ENCODE assay signal across 19 cellular contexts in the genomic region with DNA sequence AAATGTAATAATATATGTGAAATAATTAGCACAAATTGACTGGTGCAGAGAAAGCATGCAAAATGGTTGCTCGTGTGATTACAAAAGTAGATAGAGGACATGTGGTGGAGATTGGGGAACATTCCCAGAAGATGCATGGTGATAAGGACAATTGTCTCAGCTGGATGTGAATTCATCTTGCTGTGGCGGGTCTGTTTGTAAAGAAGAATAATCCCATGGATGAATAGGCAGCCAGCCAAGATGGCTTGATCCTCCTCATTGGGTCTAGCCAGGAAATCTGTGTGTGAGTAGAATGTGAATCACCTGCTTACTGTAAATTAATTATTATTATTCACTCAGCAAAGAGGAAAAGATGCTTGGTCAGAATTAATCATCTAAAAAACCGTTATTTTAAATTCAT. TPM values are rescaled to one million over a fixed set of nuclear protein-coding genes. Genes with fewer than 3 reads are reported as not detected.
A peak's percentile ranks its signal among the peaks of the same experiment; 100 is the strongest.
DNase-seq lines count a peak whose midpoint lies in the region; ATAC-seq, FAIRE-seq and TF ChIP-seq lines count a peak whose summit lies in the region.
"Had no signal": no experiment of that assay in that cellular context is flagged by ENCODE, and none has a peak within 500 bp of the region (broad histone marks: within the 10 kb centered on the region; RNA-seq: fewer than 3 reads in every experiment).

No MANE protein-coding gene starts in this region.

- no peak for TF ChIP-seq CTCF in endodermal cell (conservative IDR thresholded peaks at IDR 0.05)

- H3K9me3 ChIP-seq in endodermal cell (ENCODE audit: control insufficient read depth, low read length), result no peaks in the 10 kb centered on the region

- 71 to 74% methylated on average over 1 to 3 of the region's 3 CpGs for WGBS in endodermal cell (ENCODE audit: insufficient coverage in 1 of 2, insufficient read length in 1 of 2), 2 experiments

- H3K4me3 ChIP-seq in endodermal cell (ENCODE audit: low read length), result no peak overlapping the region

- H3K27ac Mint-ChIP-seq in endodermal cell, result no peak overlapping the region
- H3K27ac Mint-ChIP-seq: activated B cell treated with CpG ODN at 0.5 μM for 24 hours; activated naive CD4-positive, alpha-beta T cell treated with anti-CD3 and anti-CD28 coated beads for 36 hours; effector memory CD8-positive, alpha-beta T cell; T-cell had no signal

- peak; percentile 75 for FAIRE-seq in H54 (lab: Jason Lieb, UNC)

- no peak for ATAC-seq in HG03460 (IDR thresholded peaks at IDR 0.05; ENCODE audit: unreplicated experiment)
- ATAC-seq: effector memory CD8-positive, alpha-beta T cell; T-cell had no signal

- peaks cover 9% of the 10 kb centered on the region for H3K4me1 Mint-ChIP-seq in endodermal cell
- H3K4me1 Mint-ChIP-seq: activated B cell treated with CpG ODN at 0.5 μM for 24 hours, T-cell had no signal

- no peak overlapping the region for H3K4me3 Mint-ChIP-seq in endodermal cell
- H3K4me3 Mint-ChIP-seq: activated B cell treated with CpG ODN at 0.5 μM for 24 hours; activated naive CD4-positive, alpha-beta T cell treated with anti-CD3 and anti-CD28 coated beads for 36 hours; effector memory CD8-positive, alpha-beta T cell; T-cell had no signal

- no peaks in the 10 kb centered on the region for H3K36me3 ChIP-seq in endodermal cell (ENCODE audit: control insufficient read depth, insufficient read depth, low read length)

- no peak overlapping the region for H3K27ac ChIP-seq in endodermal cell (ENCODE audit: low read depth, low read length)
- H3K27ac ChIP-seq: HL-60 had no signal

- DNase-seq in A172 (ENCODE audit: low spot score), result peak; percentile 87
- no peak for DNase-seq in H54 (ENCODE audit: insufficient read length, low spot score)
- DNase-seq in NCI-H82 treated with DMSO at 0.1 percent for 48 hours (lab: John Stamatoyannopoulos, UW; ENCODE audit: unreplicated experiment), result peak; percentile 16
- peak; percentile 45 for DNase-seq in endodermal cell
- no peak for DNase-seq in central memory CD4-positive, alpha-beta T cell
- DNase-seq in NOMO-1 treated with DMSO at 0.1 percent for 48 hours (lab: John Stamatoyannopoulos, UW; ENCODE audit: unreplicated experiment), result no peak
- no peak for DNase-seq in stimulated activated CD8-positive, alpha-beta memory T cell treated with anti-CD3 and anti-CD28 coated beads, Interleukin-4, amount 100 ng/mL, for 48 hours
- DNase-seq: activated B cell treated with CpG ODN at 0.5 μM for 24 hours; activated CD8-positive, alpha-beta memory T cell treated with anti-CD3 and anti-CD28 coated beads, Interleukin-2, amount 50 U/mL, for 4 hours; activated naive CD4-positive, alpha-beta T cell treated with anti-CD3 and anti-CD28 coated beads for 36 hours; effector memory CD8-positive, alpha-beta T cell; H7; islet precursor cell; NCI-H2107; occipital lobe; OCI-M1; T-cell had no signal

- no peak for TF ChIP-seq POLR2A in H54 (IDR thresholded peaks at IDR 0.05; ENCODE audit: low read depth, low read length)

- H3K4me1 ChIP-seq in endodermal cell (ENCODE audit: control insufficient read depth, insufficient read depth, low read length), result no peaks in the 10 kb centered on the region

- H3K9ac ChIP-seq in endodermal cell (ENCODE audit: extremely low read depth, low read length, poor library complexity, severe bottlenecking), result no peak overlapping the region

- no peaks in the 10 kb centered on the region for H3K27me3 ChIP-seq in endodermal cell (ENCODE audit: control insufficient read depth, insufficient read depth, low read length, poor library complexity, severe bottlenecking)

- no peaks in the 10 kb centered on the region for H3K9me3 Mint-ChIP-seq in endodermal cell
- H3K9me3 Mint-ChIP-seq: activated B cell treated with CpG ODN at 0.5 μM for 24 hours; effector memory CD8-positive, alpha-beta T cell had no signal

- no peaks in the 10 kb centered on the region for H3K27me3 Mint-ChIP-seq in endodermal cell (ENCODE audit: insufficient read depth)

- no peaks in the 10 kb centered on the region for H3K36me3 Mint-ChIP-seq in endodermal cell (ENCODE audit: low read depth)
- H3K36me3 Mint-ChIP-seq: T-cell had no signal

RNA-seq across cellular contexts. Expression of gene DPYSL3, which starts 12.6 kb away (rescaled TPM):
- 308 and 485 TPM in 2 replicates for total RNA-seq in A172 (2014; rRNA removed; shearing (Covaris generic))
- total RNA-seq in endodermal cell, result 10 to 100 TPM; 76.3 to 98.6 TPM
- polyA plus RNA-seq in endodermal cell (2013, experiment 1 of 2), result 208 TPM
- polyA plus RNA-seq in endodermal cell (2013, experiment 2 of 2), result 208 TPM
- total RNA-seq: activated B cell treated with CpG ODN at 0.5 μM for 24 hours had no signal

Comparison
In these comparisons a context has a peak if more than half of its experiments do, and no peak if none do; other contexts are left out.
1. DNase-seq: peak in A172 (single experiment), NCI-H82 treated with DMSO at 0.1 percent for 48 hours (single experiment) and endodermal cell (single experiment); none in H54 (single experiment), central memory CD4-positive, alpha-beta T cell (single experiment), NOMO-1 treated with DMSO at 0.1 percent for 48 hours (single experiment) and stimulated activated CD8-positive, alpha-beta memory T cell treated with anti-CD3 and anti-CD28 coated beads, Interleukin-4, amount 100 ng/mL, for 48 hours (single experiment).